ENCODE assay signal across 8 cellular contexts in the genomic region with DNA sequence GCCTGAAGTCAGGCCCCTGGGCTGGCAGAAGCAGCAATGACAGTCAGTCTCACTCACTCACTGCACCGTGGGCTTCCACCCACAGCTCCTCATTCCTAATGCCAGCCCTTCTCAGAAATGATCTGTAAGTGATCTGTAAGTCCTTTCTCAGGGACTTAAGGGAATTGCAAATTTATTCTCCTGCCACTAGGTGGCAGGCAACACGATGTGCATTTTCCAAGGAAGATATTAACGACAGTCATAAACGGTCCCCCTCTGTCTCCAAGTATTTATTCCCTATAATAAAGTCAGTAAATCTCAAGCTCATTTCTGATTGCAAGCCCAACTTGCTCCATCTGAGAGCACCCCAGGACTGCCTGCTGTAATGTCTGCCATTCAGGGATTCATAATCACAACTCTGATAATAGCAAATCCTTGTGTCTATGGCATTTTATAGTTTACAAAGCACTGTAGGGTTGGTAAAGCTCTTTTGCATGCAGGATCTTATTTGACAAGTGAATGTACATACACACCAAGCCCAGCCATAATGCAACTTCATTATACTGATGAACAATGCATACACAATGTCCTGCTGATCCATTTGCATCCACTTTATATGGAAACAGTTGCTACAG.
A peak's percentile ranks its signal among the peaks of the same experiment; 100 is the strongest.
DNase-seq lines count a peak whose midpoint lies in the region; ATAC-seq, FAIRE-seq and TF ChIP-seq lines count a peak whose summit lies in the region.

No MANE protein-coding gene starts in this region.

- TF ChIP-seq CTCF in BE2C (IDR thresholded peaks at IDR 0.05; ENCODE audit: low read depth, low read length) = peak; percentile 87

- FAIRE-seq in GM12892 (lab: Jason Lieb, UNC) = peak; percentile 77

- no peaks in the 10 kb centered on the region for H3K9me3 ChIP-seq in BE2C

- H3K36me3 ChIP-seq in BE2C = no peaks in the 10 kb centered on the region

- DNase-seq in BE2C = peak; percentile 32
- no peak for DNase-seq in GM12892 (ENCODE audit: insufficient read length)
- DNase-seq in NCI-H2227 (lab: John Stamatoyannopoulos, UW; ENCODE audit: unreplicated experiment) = peak; percentile 81
- peak; percentile 71 for DNase-seq in astrocyte of the hippocampus (ENCODE audit: low read depth, low spot score)
- peak; percentile 88 for DNase-seq in left kidney (ENCODE audit: low read depth, low spot score)
- no peak for DNase-seq in stimulated activated CD4-positive, alpha-beta T cell treated with anti-CD3 and anti-CD28 coated beads, Interleukin-1b, Interleukin-23, amount 100 ng/mL, for 48 hours
- no peak for DNase-seq in sciatic nerve (ENCODE audit: low spot score)

- peaks cover 7% of the 10 kb centered on the region for H3K4me1 ChIP-seq in BE2C

- TF ChIP-seq POLR2A in GM12892 (IDR thresholded peaks at IDR 0.05; ENCODE audit: low read depth, low read length) = no peak

- intact Hi-C loops in sciatic nerve (cut with DNase I) = no loop called here

- no peak overlapping the region for H3K4me3 ChIP-seq in BE2C (ENCODE audit: low read depth, low read length)

- no peak for ATAC-seq in GM21423 (IDR thresholded peaks at IDR 0.05; ENCODE audit: unreplicated experiment)
- ATAC-seq in sciatic nerve = no peak

- no peaks in the 10 kb centered on the region for H3K27me3 ChIP-seq in BE2C

Comparison
In these comparisons a context has a peak if more than half of its experiments do, and no peak if none do; other contexts are left out.
1. DNase-seq: peak in BE2C (single experiment), NCI-H2227 (single experiment), astrocyte of the hippocampus (single experiment) and left kidney (single experiment); none in GM12892 (single experiment), stimulated activated CD4-positive, alpha-beta T cell treated with anti-CD3 and anti-CD28 coated beads, Interleukin-1b, Interleukin-23, amount 100 ng/mL, for 48 hours (single experiment) and sciatic nerve (single experiment).